Comparison of ENCODE assay signal across 1 cellular context in genomic region chrX:40140706-40141499, GRCh38.
A peak's percentile ranks its signal among the peaks of the same experiment; 100 is the strongest.
TF ChIP-seq lines count a peak whose summit lies in the region.

No MANE protein-coding gene starts in this region.

TF ChIP-seq in HepG2, 621 proteins besides CTCF, POLR2A, EP300 and RAD21 (continued from another document and continues in another):
- TF ChIP-seq SNAPC4 (CRISPR knock-in tag; IDR thresholded peaks at IDR 0.05), result no peak
- no peak for TF ChIP-seq ZKSCAN1 (IDR thresholded peaks at IDR 0.05; ENCODE audit: low read length)
- no peak for TF ChIP-seq ZEB1 (IDR thresholded peaks at IDR 0.05; ENCODE audit: insufficient replicate concordance, low read depth)
- TF ChIP-seq ZNF18 (CRISPR knock-in tag; IDR thresholded peaks at IDR 0.05; ENCODE audit: insufficient replicate concordance), result no peak
- no peak for TF ChIP-seq ZNF674 (CRISPR knock-in tag; IDR thresholded peaks at IDR 0.05; ENCODE audit: low read depth)
- TF ChIP-seq NR2F1 (CRISPR knock-in tag; IDR thresholded peaks at IDR 0.05), result no peak
- TF ChIP-seq ZNF660 (CRISPR knock-in tag; IDR thresholded peaks at IDR 0.05; ENCODE audit: borderline replicate concordance, low read depth), result no peak
- no peak for TF ChIP-seq FIP1L1 (IDR thresholded peaks at IDR 0.05; ENCODE audit: borderline replicate concordance, insufficient read depth, low read depth, low read length)
- no peak for TF ChIP-seq MAZ (IDR thresholded peaks at IDR 0.05; ENCODE audit: borderline replicate concordance, low read depth, low read length)
- TF ChIP-seq MAZ (CRISPR knock-in tag; IDR thresholded peaks at IDR 0.05; ENCODE audit: low read depth), result no peak
- no peak for TF ChIP-seq ZNF780A (CRISPR knock-in tag; IDR thresholded peaks at IDR 0.05)
- TF ChIP-seq TFDP1 (CRISPR knock-in tag; IDR thresholded peaks at IDR 0.05; ENCODE audit: borderline replicate concordance), result no peak
- TF ChIP-seq MTF2 (CRISPR knock-in tag; IDR thresholded peaks at IDR 0.05; ENCODE audit: borderline replicate concordance), result no peak
- no peak for TF ChIP-seq ZFY (CRISPR knock-in tag; IDR thresholded peaks at IDR 0.05)
- no peak for TF ChIP-seq ZNF451 (CRISPR knock-in tag; IDR thresholded peaks at IDR 0.05)
- no peak for TF ChIP-seq ZBTB4 (CRISPR knock-in tag; IDR thresholded peaks at IDR 0.05; ENCODE audit: borderline replicate concordance)
- peak; percentile 88 for TF ChIP-seq ZNF331 (CRISPR knock-in tag; IDR thresholded peaks at IDR 0.05)
- no peak for TF ChIP-seq NFYB (CRISPR knock-in tag; IDR thresholded peaks at IDR 0.05)
- no peak for TF ChIP-seq ZC3H4 (CRISPR knock-in tag; IDR thresholded peaks at IDR 0.05; ENCODE audit: borderline replicate concordance)
- no peak for TF ChIP-seq HBP1 (CRISPR knock-in tag; IDR thresholded peaks at IDR 0.05; ENCODE audit: low read depth)
- TF ChIP-seq ZC3H13 (CRISPR knock-in tag; IDR thresholded peaks at IDR 0.05), result no peak
- no peak for TF ChIP-seq MED1 (CRISPR knock-in tag; IDR thresholded peaks at IDR 0.05)
- TF ChIP-seq BCL6 (CRISPR knock-in tag; IDR thresholded peaks at IDR 0.05), result 0 out of 2 replicates have a peak, but pooled peaks have one; percentile 13
- TF ChIP-seq CEBPB (IDR thresholded peaks at IDR 0.05; ENCODE audit: borderline replicate concordance, low read depth, low read length), result peak; percentile 72; the same call in 1 of the 2 replicates
- TF ChIP-seq GTF2F1 (IDR thresholded peaks at IDR 0.05; ENCODE audit: low read length), result no peak
- 0 out of 2 replicates have a peak, but pooled peaks have one; percentile 34 for TF ChIP-seq GATAD2A (CRISPR knock-in tag; IDR thresholded peaks at IDR 0.05)
- 0 out of 2 replicates have a peak, but pooled peaks have one; percentile 16 for TF ChIP-seq TCF7 (IDR thresholded peaks at IDR 0.05; ENCODE audit: low read depth)
- TF ChIP-seq POLR2AphosphoS5 (IDR thresholded peaks at IDR 0.05; ENCODE audit: low read depth, low read length), result no peak
- 0 out of 2 replicates have a peak, but pooled peaks have one; percentile 35 for TF ChIP-seq NFIC (IDR thresholded peaks at IDR 0.05; ENCODE audit: low read length)
- TF ChIP-seq BRD4 (CRISPR knock-in tag; IDR thresholded peaks at IDR 0.05), result no peak
- no peak for TF ChIP-seq ZSCAN29 (CRISPR knock-in tag; conservative IDR thresholded peaks at IDR 0.05)
- TF ChIP-seq NFKB2 (CRISPR knock-in tag; IDR thresholded peaks at IDR 0.05; ENCODE audit: borderline replicate concordance), result no peak
- TF ChIP-seq ZNF761 (CRISPR knock-in tag; conservative IDR thresholded peaks at IDR 0.05), result no peak
- no peak for TF ChIP-seq ZNF281 (CRISPR knock-in tag; IDR thresholded peaks at IDR 0.05; ENCODE audit: borderline replicate concordance)
- TF ChIP-seq IRX3 (CRISPR knock-in tag; IDR thresholded peaks at IDR 0.05; ENCODE audit: borderline replicate concordance, low read depth), result no peak
- no peak for TF ChIP-seq XRCC5 (optimal IDR thresholded peaks at IDR 0.05; ENCODE audit: low read length)
- TF ChIP-seq ATM (IDR thresholded peaks at IDR 0.05; ENCODE audit: borderline replicate concordance), result no peak
- TF ChIP-seq KLF15 (CRISPR knock-in tag; IDR thresholded peaks at IDR 0.05; ENCODE audit: borderline replicate concordance), result no peak
- peak; percentile 70 for TF ChIP-seq ZNF687 (CRISPR knock-in tag; IDR thresholded peaks at IDR 0.05)
